17 cellular contexts compared by ENCODE assay signal in the genomic region with DNA sequence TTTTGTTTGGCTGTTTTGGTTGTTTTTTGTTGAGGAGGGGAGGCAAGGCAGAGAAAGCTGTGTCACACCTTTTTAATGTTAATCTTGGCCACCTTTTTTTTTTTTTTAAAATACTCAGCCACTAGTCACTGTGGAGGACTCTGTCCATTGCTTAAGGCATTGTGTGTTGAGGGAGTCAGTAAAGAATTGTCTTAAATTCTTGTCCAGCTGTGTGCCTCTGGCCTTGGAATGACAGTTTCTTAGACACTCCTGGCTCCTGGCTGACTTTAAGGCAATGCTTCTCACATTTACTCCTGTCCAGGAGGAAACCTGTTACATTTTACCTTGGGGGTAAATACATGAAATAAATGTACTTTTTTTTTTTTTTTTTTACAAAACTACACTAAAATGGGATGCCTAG. TPM values are rescaled to one million over a fixed set of nuclear protein-coding genes. Genes with fewer than 3 reads are reported as not detected.
DNase-seq lines count a peak whose midpoint lies in the region; ATAC-seq, FAIRE-seq and TF ChIP-seq lines count a peak whose summit lies in the region.
"Had no signal": no experiment of that assay in that cellular context is flagged by ENCODE, and none has a peak within 500 bp of the region (broad histone marks: within the 10 kb centered on the region; RNA-seq: fewer than 3 reads in every experiment).

No MANE protein-coding gene starts in this region.

- no peak overlapping the region for H4K12ac ChIP-seq in trophoblast cell (ENCODE audit: low read depth, low read length)

- H3K27ac ChIP-seq in H9 (ENCODE audit: insufficient read length, low read depth, low read length) (no peak overlapping the region), trophoblast cell (ENCODE audit: low read depth, low read length) (peak overlapping the region; percentile 8), HepG2 (ENCODE audit: extremely low read length, insufficient read depth, low read length) (no peak overlapping the region), Karpas-422 (ENCODE audit: low read length) (no peak overlapping the region)
- H3K27ac ChIP-seq: BLaER1 treated with 17β-estradiol and CSF1 and Interleukin-3, amounts not matched to agents 10 nM and 100 nM had no signal

- peaks cover 0 to 4% of the 10 kb centered on the region in 2 experiments; a peak in 1 of 5 replicates for H3K9me3 Mint-ChIP-seq in H9
- H3K9me3 Mint-ChIP-seq: CD8-positive, alpha-beta T cell had no signal

- H4K20me1 ChIP-seq in H9 (ENCODE audit: control insufficient read depth, insufficient read depth, insufficient read length) (no peaks in the 10 kb centered on the region), HepG2 (ENCODE audit: insufficient read depth, low read length) (no peaks in the 10 kb centered on the region), Karpas-422 (ENCODE audit: insufficient read depth, low read depth, low read length) (no peaks in the 10 kb centered on the region)
- H4K20me1 ChIP-seq: BLaER1 treated with 17β-estradiol and CSF1 and Interleukin-3, amounts not matched to agents 10 nM and 100 nM had no signal

- H3K79me1 ChIP-seq in H9 (ENCODE audit: insufficient read depth, low read depth, low read length, poor library complexity, severe bottlenecking) = no peaks in the 10 kb centered on the region
- peaks cover 3% of the 10 kb centered on the region for H3K79me1 ChIP-seq in trophoblast cell (ENCODE audit: low read length)

- intact Hi-C loops in HepG2 (cut with micrococcal nuclease; ENCODE audit: unreplicated experiment) = no loop called here

- no TSS peak for BruUV-seq in HepG2 (replicated peaks; lab: Mats Ljungman, UMichigan)

- no peak overlapping the region for H4K5ac ChIP-seq in H9 (ENCODE audit: insufficient read length, low read depth, low read length)

- H4K91ac ChIP-seq in H9 (ENCODE audit: insufficient read length, low read depth, low read length) (no peak overlapping the region), trophoblast cell (ENCODE audit: low read depth, low read length) (no peak overlapping the region)

- H3K27me3 ChIP-seq in H9 (ENCODE audit: insufficient read depth, low read length) = no peaks in the 10 kb centered on the region
- H3K27me3 ChIP-seq in trophoblast cell (ENCODE audit: insufficient read depth, low read length) = no peaks in the 10 kb centered on the region
- no peaks in the 10 kb centered on the region for H3K27me3 ChIP-seq in HepG2 (ENCODE audit: control insufficient read depth in 1 of 2, insufficient read depth in 2 of 2, low read length in 2 of 2)
- peaks cover 3% of the 10 kb centered on the region; the same call in 1 of the 2 replicates for H3K27me3 ChIP-seq in Karpas-422 (ENCODE audit: low read length)
- H3K27me3 ChIP-seq: BLaER1 treated with 17β-estradiol and CSF1 and Interleukin-3, amounts not matched to agents 10 nM and 100 nM had no signal

- POLR2A ChIA-PET in HepG2 (lab: Yijun Ruan, JAX) = no interaction called here

- peak overlapping the region in 2 of 3 experiments; percentile 47 to 74; a peak in 4 of 7 replicates for H3K27ac Mint-ChIP-seq in H9
- H3K27ac Mint-ChIP-seq: B cell; CD8-positive, alpha-beta T cell had no signal

- FAIRE-seq in HepG2 (lab: Jason Lieb, UNC) = no peak
- FAIRE-seq: GM12892, GM18507 had no signal

- H3K4me3 ChIP-seq in epithelial cell of esophagus (ENCODE audit: low read length) (no peak overlapping the region), trophoblast cell (ENCODE audit: low read depth, low read length) (no peak overlapping the region), HepG2 (replicated peaks in 1 of 3; ENCODE audit: insufficient read depth in 1 of 3, low read depth in 2 of 3, low read length in 3 of 3) (no peak overlapping the region), Karpas-422 (ENCODE audit: low read length) (no peak overlapping the region)
- H3K4me3 ChIP-seq: BLaER1 treated with 17β-estradiol and CSF1 and Interleukin-3, amounts not matched to agents 10 nM and 100 nM had no signal

- H3K4me3 Mint-ChIP-seq in H9 = no peak overlapping the region
- H3K4me3 Mint-ChIP-seq: B cell; CD8-positive, alpha-beta T cell had no signal

- H2BK120ac ChIP-seq in H9 (ENCODE audit: low read depth, low read length, poor library complexity, severe bottlenecking) = no peak overlapping the region
- H2BK120ac ChIP-seq in trophoblast cell (ENCODE audit: insufficient read depth, low read length, poor library complexity) = no peak overlapping the region

- peaks cover 10% of the 10 kb centered on the region in 2 experiments for H3K4me1 Mint-ChIP-seq in H9

- no peaks in the 10 kb centered on the region for H3K9me3 ChIP-seq in H9 (ENCODE audit: control insufficient read depth, low read depth, low read length)
- H3K9me3 ChIP-seq in trophoblast cell (ENCODE audit: insufficient read depth, low read depth, low read length) = no peaks in the 10 kb centered on the region
- no peaks in the 10 kb centered on the region for H3K9me3 ChIP-seq in HepG2 (ENCODE audit: low read length)
- H3K9me3 ChIP-seq in Karpas-422 (ENCODE audit: low read length) = 0 out of 2 replicates have a peak, but pooled peaks cover 2% of the 10 kb centered on the region

- H2AK5ac ChIP-seq in H9 (ENCODE audit: insufficient read length, low read length) = no peak overlapping the region
- H2AK5ac ChIP-seq in trophoblast cell (ENCODE audit: low read length) = no peak overlapping the region

- H3K9ac ChIP-seq in H9 (ENCODE audit: extremely low read depth, insufficient read length, low read length) = no peak overlapping the region
- H3K9ac ChIP-seq in trophoblast cell (ENCODE audit: low read length) = no peak overlapping the region
- no peak overlapping the region for H3K9ac ChIP-seq in HepG2 (ENCODE audit: insufficient read depth, low read depth, low read length)
- H3K9ac ChIP-seq in Karpas-422 (ENCODE audit: low read length) = no peak overlapping the region
- H3K9ac ChIP-seq: BLaER1 treated with 17β-estradiol and CSF1 and Interleukin-3, amounts not matched to agents 10 nM and 100 nM had no signal

- no peak overlapping the region for H2BK20ac ChIP-seq in H9 (ENCODE audit: low read depth, low read length, poor library complexity, severe bottlenecking)

- H3K36me3 Mint-ChIP-seq in H9 (ENCODE audit: insufficient read depth in 1 of 3, low read depth in 3 of 3) = peaks cover 0 to 10% (median 2%) of the 10 kb centered on the region in 3 experiments; a peak in 4 of 7 replicates
- H3K36me3 Mint-ChIP-seq: CD8-positive, alpha-beta T cell had no signal

- CTCF ChIA-PET in HepG2 (lab: Yijun Ruan, JAX; ENCODE audit: low intra/inter-chr PET ratio, low total read pairs) = no interaction called here

- H2BK12ac ChIP-seq in H9 (ENCODE audit: insufficient read length, low read depth, low read length) (no peak overlapping the region), trophoblast cell (ENCODE audit: low read length) (no peak overlapping the region)

- H3T11ph ChIP-seq in H9 (ENCODE audit: low read length) = no peak overlapping the region

- H3K23me2 ChIP-seq in H9 (ENCODE audit: insufficient read length, low read depth, low read length, poor library complexity, severe bottlenecking) = no peaks in the 10 kb centered on the region

- H2AFZ ChIP-seq in H9 (ENCODE audit: low read length) (no peak overlapping the region), trophoblast cell (ENCODE audit: insufficient read depth, low read length, poor library complexity) (no peak overlapping the region), HepG2 (ENCODE audit: low read length) (no peak overlapping the region), Karpas-422 (ENCODE audit: low read length) (no peak overlapping the region)

- H3K79me2 ChIP-seq in H9 (ENCODE audit: insufficient read depth, low read length) (no peaks in the 10 kb centered on the region), trophoblast cell (ENCODE audit: control insufficient read depth, insufficient read depth, low read length, poor library complexity) (no peaks in the 10 kb centered on the region), HepG2 (ENCODE audit: insufficient read depth, low read length) (no peaks in the 10 kb centered on the region), Karpas-422 (ENCODE audit: low read length) (no peaks in the 10 kb centered on the region)

- H3K14ac ChIP-seq in H9 (ENCODE audit: insufficient read depth, low read length) (no peak overlapping the region), trophoblast cell (ENCODE audit: low read length) (no peak overlapping the region)

- no peak for TF ChIP-seq CTCF in H9 (conservative IDR thresholded peaks at IDR 0.05)
- no peak for TF ChIP-seq CTCF in epithelial cell of esophagus (IDR thresholded peaks at IDR 0.05; ENCODE audit: insufficient read depth, low read depth, low read length, missing control alignments)
- TF ChIP-seq CTCF in HepG2 (CRISPR knock-in tag; IDR thresholded peaks at IDR 0.05) = no peak

- H2BK15ac ChIP-seq in H9 (ENCODE audit: low read depth, low read length) = no peak overlapping the region

- H4K8ac ChIP-seq in H9 (replicated peaks; ENCODE audit: insufficient read length, low read depth, low read length) (no peak overlapping the region), trophoblast cell (ENCODE audit: low read depth, low read length) (no peak overlapping the region)

- H3K4me1 ChIP-seq in H9 (ENCODE audit: insufficient read depth, low read length) (no peaks in the 10 kb centered on the region), trophoblast cell (ENCODE audit: control insufficient read depth in 1 of 2, insufficient read depth in 2 of 2, low read length in 2 of 2) (peaks cover 4 to 9% of the 10 kb centered on the region in 2 experiments), HepG2 (ENCODE audit: insufficient read depth, low read length) (no peaks in the 10 kb centered on the region), Karpas-422 (ENCODE audit: low read length) (no peaks in the 10 kb centered on the region)

- DNase-seq in H9 (no peak), epithelial cell of esophagus (ENCODE audit: low read depth) (peak; percentile 13), trophoblast cell (peak; percentile 72 to 84), HepG2 (ENCODE audit: low spot score) (no peak), Karpas-422 (no peak)
- DNase-seq in stimulated activated naive CD4-positive, alpha-beta T cell treated with Interleukin-2 at 50 U/mL for 16 hours (lab: John Stamatoyannopoulos, UW) = no peak
- DNase-seq: CD8-positive, alpha-beta T cell; COR-L47; GDM1; GOT3; H7 had no signal

- H3K23ac ChIP-seq in H9 (ENCODE audit: insufficient read length, low read depth, low read length) (no peak overlapping the region), trophoblast cell (ENCODE audit: low read length) (no peak overlapping the region)

- no peak for TF ChIP-seq EP300 in HepG2 (IDR thresholded peaks at IDR 0.05; ENCODE audit: low read depth in 2 of 2, low read length in 2 of 2)
- no peak for TF ChIP-seq EP300 in HepG2 (CRISPR knock-in tag; IDR thresholded peaks at IDR 0.05; ENCODE audit: borderline replicate concordance)

- in situ Hi-C loops in HepG2 (cut with HindIII; ENCODE audit: extremely low pct_ligation_motif_present, low pct_unique_long_range_greater_than_20kb) = no loop called here

- no peak overlapping the region for H2BK5ac ChIP-seq in H9 (ENCODE audit: insufficient read length, low read length)
- no peak overlapping the region for H2BK5ac ChIP-seq in trophoblast cell (ENCODE audit: low read depth, low read length, poor library complexity)

- H3K4ac ChIP-seq in H9 (ENCODE audit: low read depth, low read length) = no peak overlapping the region
- no peak overlapping the region for H3K4ac ChIP-seq in trophoblast cell (ENCODE audit: low read depth, low read length)

- ATAC-seq in HepG2 (no peak), GM18511 (IDR thresholded peaks at IDR 0.05; ENCODE audit: unreplicated experiment) (no peak)
- ATAC-seq: CD8-positive, alpha-beta T cell had no signal

- H3K4me2 ChIP-seq in H9 (ENCODE audit: insufficient read depth, insufficient read length, low read length) (no peak overlapping the region), trophoblast cell (ENCODE audit: low read length) (no peak overlapping the region), HepG2 (ENCODE audit: low read depth, low read length) (no peak overlapping the region), Karpas-422 (ENCODE audit: low read depth, low read length, poor library complexity, severe bottlenecking) (no peak overlapping the region)
- H3K4me2 ChIP-seq: BLaER1 treated with 17β-estradiol and CSF1 and Interleukin-3, amounts not matched to agents 10 nM and 100 nM had no signal

- TF ChIP-seq RAD21 in HepG2 (CRISPR knock-in tag; IDR thresholded peaks at IDR 0.05) = no peak

- H3K27me3 Mint-ChIP-seq in H9 (ENCODE audit: low read depth) = no peaks in the 10 kb centered on the region
- H3K27me3 Mint-ChIP-seq: B cell had no signal

- no peak overlapping the region for H3K56ac ChIP-seq in H9 (ENCODE audit: insufficient read length, low read depth, low read length)

- H3K18ac ChIP-seq in H9 (ENCODE audit: insufficient read length, low read depth, low read length) = no peak overlapping the region
- H3K18ac ChIP-seq in trophoblast cell (ENCODE audit: low read length) = no peak overlapping the region

- H3K9me2 ChIP-seq in Karpas-422 (replicated peaks; ENCODE audit: insufficient read depth, low read length) = no peaks in the 10 kb centered on the region

- TF ChIP-seq POLR2A in HepG2 (IDR thresholded peaks at IDR 0.05; ENCODE audit: insufficient read depth in 1 of 2, low read depth in 2 of 2, low read length in 2 of 2) = no peak

- H3K36me3 ChIP-seq in trophoblast cell (ENCODE audit: control insufficient read depth in 1 of 2, insufficient read depth in 2 of 2, low read length in 2 of 2) (no peaks in the 10 kb centered on the region), HepG2 (replicated peaks in 1 of 2; ENCODE audit: control insufficient read depth in 1 of 2, insufficient read depth in 2 of 2, low read length in 2 of 2) (no peaks in the 10 kb centered on the region), Karpas-422 (ENCODE audit: insufficient read depth, low read length) (no peaks in the 10 kb centered on the region)
- H3K36me3 ChIP-seq: BLaER1 treated with 17β-estradiol and CSF1 and Interleukin-3, amounts not matched to agents 10 nM and 100 nM had no signal

RNA-seq across cellular contexts. Expression of a gene that starts 18.1 kb away (rescaled TPM):
- total RNA-seq in H9 (2021) (0.20 TPM in 2 replicates), HepG2 (2016; rRNA removed; fragmentation: Illumina TruSeq; extraction: Trizol) (not detected in 2 replicates)
- 0.14 and 0.19 TPM in 2 replicates for polyA plus RNA-seq in trophoblast cell (2013)
- total RNA-seq in HepG2 (2016; cell fraction: cytosol; rRNA removed; fragmentation: Illumina TruSeq; extraction: Trizol; ENCODE audit: low read depth) = 0.26 TPM in 1 of 2 replicates, not detected in the other
- 0.13 TPM in 1 of 2 replicates, not detected in the other for total RNA-seq in HepG2 (2016; cell fraction: insoluble cytoplasmic fraction; rRNA removed; fragmentation: Illumina TruSeq; extraction: Trizol)
- 0.83 TPM in 1 of 2 replicates, not detected in the other for total RNA-seq in HepG2 (2016; cell fraction: membrane; rRNA removed; fragmentation: Illumina TruSeq; extraction: Trizol)
- 0.38 TPM in 1 of 2 replicates, not detected in the other for total RNA-seq in HepG2 (2016; cell fraction: nucleus; rRNA removed; fragmentation: Illumina TruSeq; extraction: Trizol)
- 0.15 and 0.35 TPM in 2 replicates for polyA plus RNA-seq in HepG2 (2011; rRNA removed)
- not detected in 2 replicates for polyA plus RNA-seq in HepG2 (2011; cell fraction: cytosol; rRNA removed)
- polyA plus RNA-seq in HepG2 (2011; cell fraction: nucleus; rRNA removed) = 0.35 and 0.45 TPM in 2 replicates
- 0.15 TPM in 1 of 2 replicates, not detected in the other for polyA plus RNA-seq in HepG2 (2012)
- polyA plus RNA-seq in HepG2 (2016; cell fraction: cytosol; fragmentation: Illumina TruSeq; extraction: Trizol; ENCODE audit: low read depth) = not detected in 2 replicates
- polyA plus RNA-seq in HepG2 (2016; cell fraction: insoluble cytoplasmic fraction; fragmentation: Illumina TruSeq; extraction: Trizol; ENCODE audit: low read depth) = not detected in 2 replicates
- 0.15 TPM in 1 of 2 replicates, not detected in the other for polyA plus RNA-seq in HepG2 (2016; cell fraction: membrane; fragmentation: Illumina TruSeq; extraction: Trizol; ENCODE audit: low read depth)
- polyA plus RNA-seq in HepG2 (2016; cell fraction: nucleus; fragmentation: Illumina TruSeq; extraction: Trizol; ENCODE audit: insufficient read depth, low read depth) = 0.52 TPM in 1 of 2 replicates, not detected in the other
- 0.34 TPM in 1 of 2 replicates, not detected in the other for polyA minus RNA-seq in HepG2 (2011; rRNA and poly(A)+ RNA removed; ENCODE audit: low replicate concordance)
- polyA minus RNA-seq in HepG2 (2011; cell fraction: cytosol; rRNA and poly(A)+ RNA removed) = not detected in 2 replicates
- polyA minus RNA-seq in HepG2 (2011; cell fraction: nucleus; rRNA and poly(A)+ RNA removed) = 0.99 TPM in 1 of 2 replicates, not detected in the other
- not detected in 2 replicates for total RNA-seq in Karpas-422 (2014; rRNA removed; shearing (Covaris generic); ENCODE audit: low replicate concordance)
- total RNA-seq: A172; B cell; CD8-positive, alpha-beta T cell; H7 had no signal

Comparison
In these comparisons a context has a peak if more than half of its experiments do, and no peak if none do; other contexts are left out.
1. DNase-seq: peak in epithelial cell of esophagus (single experiment) and trophoblast cell (2 of 2); none in H9 (single experiment), HepG2 (single experiment), Karpas-422 (single experiment) and stimulated activated naive CD4-positive, alpha-beta T cell treated with Interleukin-2 at 50 U/mL for 16 hours (single experiment).